ENCODE assay signal across 8 cellular contexts in the genomic region with DNA sequence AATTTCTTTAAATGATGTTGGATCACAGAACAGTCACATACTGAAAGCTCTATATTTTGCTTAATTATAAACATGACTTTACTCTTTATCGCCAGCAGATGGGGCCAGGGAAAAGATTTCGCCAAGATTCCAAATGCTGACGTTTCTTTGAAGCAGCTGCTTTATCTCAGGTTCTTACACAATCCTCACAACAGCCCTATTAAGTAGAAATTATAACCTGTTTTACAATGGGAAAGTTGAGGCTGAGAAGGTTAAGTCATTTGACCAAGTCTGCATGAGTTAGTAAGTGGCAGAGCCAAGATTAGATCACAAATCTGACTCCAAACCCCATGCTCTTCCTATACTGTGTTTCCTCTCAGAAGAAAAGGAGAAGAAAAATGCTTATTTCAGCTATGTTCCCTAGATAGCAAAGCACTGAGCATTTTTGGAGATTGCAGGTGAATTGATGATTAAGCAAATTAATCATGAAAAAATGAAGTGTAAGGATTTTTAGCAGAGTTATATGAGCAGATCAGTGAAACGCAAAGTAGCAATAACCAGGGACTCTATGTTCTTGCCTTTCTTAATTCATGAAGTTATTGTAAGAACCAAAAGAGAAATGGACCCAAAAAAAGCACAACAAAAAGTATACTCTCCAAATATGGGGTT.
DNase-seq lines count a peak whose midpoint lies in the region; ATAC-seq and TF ChIP-seq lines count a peak whose summit lies in the region.

No MANE protein-coding gene starts in this region.

- no peak overlapping the region for H3K27ac ChIP-seq in left ventricle myocardium inferior (replicated peaks)
- no peak overlapping the region for H3K27ac ChIP-seq in endodermal cell (ENCODE audit: low read depth, low read length)

- H3K9me3 ChIP-seq in left ventricle myocardium inferior (replicated peaks) = no peaks in the 10 kb centered on the region
- peaks cover 3% of the 10 kb centered on the region for H3K9me3 ChIP-seq in endodermal cell (ENCODE audit: control insufficient read depth, low read length)

- ATAC-seq in Right ventricle myocardium inferior = no peak
- peak; percentile 58 for ATAC-seq in HG02852 (IDR thresholded peaks at IDR 0.05; ENCODE audit: unreplicated experiment)
- ATAC-seq in HG02571 (IDR thresholded peaks at IDR 0.05; ENCODE audit: unreplicated experiment) = no peak

- H3K4me3 Mint-ChIP-seq in endodermal cell (no peak overlapping the region), neural crest cell (no peak overlapping the region)

- no peaks in the 10 kb centered on the region for H3K4me1 ChIP-seq in left ventricle myocardium inferior
- H3K4me1 ChIP-seq in endodermal cell (ENCODE audit: control insufficient read depth, insufficient read depth, low read length) = no peaks in the 10 kb centered on the region

- H3K36me3 ChIP-seq in left ventricle myocardium inferior (no peaks in the 10 kb centered on the region), endodermal cell (ENCODE audit: control insufficient read depth, insufficient read depth, low read length) (no peaks in the 10 kb centered on the region)

- no peak overlapping the region for H3K9ac ChIP-seq in endodermal cell (ENCODE audit: extremely low read depth, low read length, poor library complexity, severe bottlenecking)

- TF ChIP-seq CTCF in left ventricle myocardium inferior (IDR thresholded peaks at IDR 0.05; ENCODE audit: borderline replicate concordance) = peak; percentile 44
- TF ChIP-seq CTCF in endodermal cell (conservative IDR thresholded peaks at IDR 0.05) = peak; percentile 79
- peak; percentile 77 for TF ChIP-seq CTCF in neural crest cell (conservative IDR thresholded peaks at IDR 0.05)

- intact Hi-C loops in left ventricle myocardium inferior (cut with micrococcal nuclease) (no loop called here), Right ventricle myocardium inferior (cut with DNase I) (no loop called here)

- H3K4me3 ChIP-seq in left ventricle myocardium inferior (no peak overlapping the region), endodermal cell (ENCODE audit: low read length) (no peak overlapping the region)

- H3K27me3 Mint-ChIP-seq in endodermal cell (ENCODE audit: insufficient read depth) (no peaks in the 10 kb centered on the region), neural crest cell (ENCODE audit: low read depth) (no peaks in the 10 kb centered on the region)

- DNase-seq in left ventricle myocardium inferior = no peak
- no peak for DNase-seq in Right ventricle myocardium inferior (ENCODE audit: missing footprints)
- DNase-seq in NCI-H460 (ENCODE audit: extremely low read depth, low read depth) = peak; percentile 17
- DNase-seq in endodermal cell = peak; percentile 53
- DNase-seq in neural crest cell (ENCODE audit: low read depth, low spot score) = peak; percentile 12
- DNase-seq in activated CD4-positive, alpha-beta T cell treated with anti-CD3 and anti-CD28 coated beads, Interleukin-2, amount 50 U/mL, for 48 hours = no peak

- H3K27me3 ChIP-seq in left ventricle myocardium inferior (ENCODE audit: low read depth) (no peaks in the 10 kb centered on the region), endodermal cell (ENCODE audit: control insufficient read depth, insufficient read depth, low read length, poor library complexity, severe bottlenecking) (no peaks in the 10 kb centered on the region)

- WGBS in endodermal cell (ENCODE audit: insufficient coverage in 1 of 2, insufficient read length in 1 of 2), 2 experiments = 30 to 67% methylated on average over 3 to 4 of the region's 4 CpGs

- H3K4me1 Mint-ChIP-seq in endodermal cell (peaks cover 4% of the 10 kb centered on the region), neural crest cell (peaks cover 24% of the 10 kb centered on the region)

- no peaks in the 10 kb centered on the region for H3K36me3 Mint-ChIP-seq in endodermal cell (ENCODE audit: low read depth)
- H3K36me3 Mint-ChIP-seq in neural crest cell (ENCODE audit: low read depth) = peaks cover 2% of the 10 kb centered on the region

- peaks cover 10% of the 10 kb centered on the region for H3K9me3 Mint-ChIP-seq in endodermal cell
- peaks cover 8% of the 10 kb centered on the region for H3K9me3 Mint-ChIP-seq in neural crest cell

- H3K27ac Mint-ChIP-seq in endodermal cell = no peak overlapping the region
- no peak overlapping the region for H3K27ac Mint-ChIP-seq in neural crest cell (ENCODE audit: unreplicated experiment)

Comparison
In these comparisons a context has a peak if more than half of its experiments do, and no peak if none do; other contexts are left out.
1. DNase-seq: peak in NCI-H460 (single experiment), endodermal cell (single experiment) and neural crest cell (single experiment); none in left ventricle myocardium inferior (single experiment), Right ventricle myocardium inferior (single experiment) and activated CD4-positive, alpha-beta T cell treated with anti-CD3 and anti-CD28 coated beads, Interleukin-2, amount 50 U/mL, for 48 hours (0 of 2).
2. Peak in every context shown above with its lines, with median percentiles within 50 percentile points of each other: CTCF ChIP-seq.